ENCODE assay signal across 10 cellular contexts in genomic region chr2:27888790-27889189, GRCh38. TPM values are rescaled to one million over a fixed set of nuclear protein-coding genes. Genes with fewer than 3 reads are reported as not detected.
DNase-seq lines count a peak whose midpoint lies in the region; ATAC-seq and TF ChIP-seq lines count a peak whose summit lies in the region.
"Had no signal": no experiment of that assay in that cellular context is flagged by ENCODE, and none has a peak within 500 bp of the region (broad histone marks: within the 10 kb centered on the region; RNA-seq: fewer than 3 reads in every experiment).

No MANE protein-coding gene starts in this region.

- H3K9me3 Mint-ChIP-seq in glutamatergic neuron (ENCODE audit: unreplicated experiment), result peaks cover 9% of the 10 kb centered on the region

- H3K27ac ChIP-seq in left ventricle myocardium inferior (replicated peaks) (peak overlapping the region; percentile 92), adrenal gland (peak overlapping the region; percentile 90 to 100 (median 98)), vagina (peak overlapping the region; percentile 7)

- peaks cover 4% of the 10 kb centered on the region for H3K27me3 Mint-ChIP-seq in glutamatergic neuron (ENCODE audit: unreplicated experiment)

- TF ChIP-seq POLR2A in adrenal gland (IDR thresholded peaks at IDR 0.05) (peak; percentile 22 to 52), vagina (IDR thresholded peaks at IDR 0.05) (no peak)

- H3K36me3 ChIP-seq in left ventricle myocardium inferior (no peaks in the 10 kb centered on the region), adrenal gland (replicated peaks in 1 of 2) (no peaks in the 10 kb centered on the region), vagina (no peaks in the 10 kb centered on the region)
- H3K36me3 ChIP-seq: colonic mucosa had no signal

- no peak overlapping the region for H3K27ac Mint-ChIP-seq in glutamatergic neuron (ENCODE audit: unreplicated experiment)

- no peak overlapping the region for H3K4me3 Mint-ChIP-seq in glutamatergic neuron (ENCODE audit: unreplicated experiment)

- TF ChIP-seq CTCF in left ventricle myocardium inferior (IDR thresholded peaks at IDR 0.05; ENCODE audit: borderline replicate concordance) (no peak), adrenal gland (IDR thresholded peaks at IDR 0.05) (no peak), vagina (IDR thresholded peaks at IDR 0.05) (no peak), glutamatergic neuron (IDR thresholded peaks at IDR 0.05; ENCODE audit: partially characterized antibody, unreplicated experiment) (no peak)

- H3K4me3 ChIP-seq in left ventricle myocardium inferior (no peak overlapping the region), adrenal gland (peak overlapping the region in 2 of 4 donors; percentile 69 to 91), vagina (no peak overlapping the region)

- no peak for ATAC-seq in Right ventricle myocardium superior (ENCODE audit: poor library complexity)

- no peaks in the 10 kb centered on the region for H3K36me3 Mint-ChIP-seq in glutamatergic neuron (ENCODE audit: unreplicated experiment)

- peaks cover 60% of the 10 kb centered on the region for H3K4me1 ChIP-seq in left ventricle myocardium inferior
- peaks cover 41 to 76% of the 10 kb centered on the region in 2 donors for H3K4me1 ChIP-seq in adrenal gland (replicated peaks in 1 of 2)
- peaks cover 19% of the 10 kb centered on the region for H3K4me1 ChIP-seq in vagina

- 23 to 27% (median 26%) methylated on average over 3 of the region's 3 CpGs for WGBS in adrenal gland, 4 donors

- H3K27me3 ChIP-seq in left ventricle myocardium inferior (ENCODE audit: low read depth) (no peaks in the 10 kb centered on the region), adrenal gland (no peaks in the 10 kb centered on the region), vagina (no peaks in the 10 kb centered on the region)
- H3K27me3 ChIP-seq: colonic mucosa had no signal

- H3K4me1 Mint-ChIP-seq in glutamatergic neuron (ENCODE audit: low read depth, unreplicated experiment), result no peaks in the 10 kb centered on the region

- no peaks in the 10 kb centered on the region for H3K9me3 ChIP-seq in left ventricle myocardium inferior (replicated peaks)
- H3K9me3 ChIP-seq in adrenal gland (replicated peaks in 1 of 3), result no peaks in the 10 kb centered on the region
- no peaks in the 10 kb centered on the region for H3K9me3 ChIP-seq in vagina
- H3K9me3 ChIP-seq: colonic mucosa had no signal

- intact Hi-C loops in left ventricle myocardium inferior (cut with micrococcal nuclease) (no loop called here), Right ventricle myocardium superior (cut with DNase I) (loop anchor here (10.0 kb wide), 1 partner anchor 114 kb away; the partner anchor contains the start of gene MRPL33), adrenal gland (cut with DNase I) (loop anchor here in 1 of 2 donors (10.0 kb wide), 1 partner anchor 114 kb away; the partner anchor contains the start of gene MRPL33), vagina (cut with DNase I) (loop anchor here (2.0 kb wide), 1 partner anchor 508 kb away; no protein-coding TSS in a partner anchor)

- DNase-seq in left ventricle myocardium inferior (no peak), Right ventricle myocardium superior (no peak), adrenal gland (no peak), kidney tubule cell (ENCODE audit: low spot score) (peak; percentile 48), vagina (ENCODE audit: extremely low spot score in 2 of 2) (no peak), glutamatergic neuron (no peak), NCI-H345 treated with DMSO at 0.1 percent for 48 hours (lab: John Stamatoyannopoulos, UW; ENCODE audit: unreplicated experiment) (no peak), NCI-H2196 treated with DMSO at 0.1 percent for 48 hours (lab: John Stamatoyannopoulos, UW; ENCODE audit: unreplicated experiment) (no peak)
- DNase-seq: activated CD4-positive, alpha-beta T cell treated with anti-CD3 and anti-CD28 coated beads for 1 hour; colonic mucosa had no signal

RNA-seq across cellular contexts. Expression of gene RBKS, which starts 1.4 kb away (rescaled TPM):
- total RNA-seq in left ventricle myocardium inferior (2.7 TPM), Right ventricle myocardium superior (4.2 TPM), adrenal gland (10 to 100 TPM; 11.1 to 54.4 (median 30.1) TPM), vagina (2.2 TPM), glutamatergic neuron (ENCODE audit: unreplicated experiment) (1.2 TPM)
- 10 to 100 TPM; 14.6 to 20.3 (median 19.1) TPM for polyA plus RNA-seq in adrenal gland

RNA-seq across cellular contexts. Expression of gene BABAM2, which starts 1.7 kb away (rescaled TPM):
- 58.9 TPM for total RNA-seq in left ventricle myocardium inferior
- total RNA-seq in Right ventricle myocardium superior, result 51.3 TPM
- total RNA-seq in adrenal gland, result 100 to 1,000 TPM; 284 to 925 (median 405) TPM
- 100 to 1,000 TPM; 150 to 323 (median 279) TPM for polyA plus RNA-seq in adrenal gland
- total RNA-seq in vagina, result 41.0 TPM
- 29.9 TPM for total RNA-seq in glutamatergic neuron (ENCODE audit: unreplicated experiment)

Comparison
In these comparisons a context has a peak if more than half of its experiments do, and no peak if none do; other contexts are left out.
1. H3K27ac ChIP-seq: peak in every context shown above with its lines; median percentile 98 in adrenal gland; 92 in left ventricle myocardium inferior; 7 in vagina.
2. POLR2A ChIP-seq: peak in adrenal gland (2 of 2); none in vagina (0 of 2).